Comparison of ENCODE assay signal across 8 cellular contexts in the genomic region with DNA sequence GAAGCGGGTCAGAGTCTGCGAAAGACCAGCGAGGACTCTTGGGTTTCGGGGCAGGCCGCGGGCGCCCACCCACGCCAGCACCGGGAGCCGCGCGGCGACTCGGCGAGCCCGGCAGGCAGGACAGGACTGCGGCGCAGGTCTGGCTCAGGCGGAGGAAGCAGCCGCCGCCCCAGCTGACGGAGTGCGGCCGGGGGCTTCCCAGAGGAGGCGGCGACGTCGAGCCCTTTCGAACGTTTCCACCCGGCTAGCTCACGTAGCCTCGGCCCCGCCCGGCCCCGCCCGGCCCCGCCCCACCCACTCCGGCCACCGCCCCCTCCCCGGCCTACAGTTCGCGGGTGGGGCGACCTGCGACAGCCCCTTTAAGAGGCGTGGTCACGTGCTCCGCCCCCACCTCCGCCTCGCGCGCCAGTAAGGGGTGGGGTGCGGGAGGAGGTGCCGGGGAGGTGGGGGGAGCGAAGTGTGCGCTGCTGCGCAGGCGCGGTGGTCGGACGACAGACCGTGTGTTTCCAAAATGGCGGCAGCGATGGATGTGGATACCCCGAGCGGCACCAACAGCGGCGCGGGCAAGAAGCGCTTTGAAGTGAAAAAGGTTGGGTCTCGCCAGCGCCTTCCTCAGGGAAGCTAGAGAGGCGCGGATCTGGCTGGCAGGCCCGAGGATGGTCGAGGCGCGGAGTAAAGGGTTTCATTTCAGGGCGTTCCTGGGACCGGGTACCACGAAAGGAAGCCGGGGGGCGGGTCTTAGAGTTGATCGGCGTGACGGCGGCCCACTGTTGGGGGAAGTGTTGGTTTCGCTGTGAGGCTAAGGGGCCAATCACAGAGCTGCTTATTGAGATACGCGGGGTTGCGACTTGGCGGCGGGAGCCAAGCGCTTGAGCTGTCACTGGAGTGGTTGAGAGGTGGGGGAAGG. TPM values are rescaled to one million over a fixed set of nuclear protein-coding genes. Genes with fewer than 3 reads are reported as not detected.
A peak's percentile ranks its signal among the peaks of the same experiment; 100 is the strongest.
DNase-seq lines count a peak whose midpoint lies in the region; ATAC-seq and TF ChIP-seq lines count a peak whose summit lies in the region.

A gene (plus strand): TSS at position 491 of the 907 bp plus-strand sequence. CDS start 21 bp downstream, at position 512.

- ATAC-seq in GM21529 (IDR thresholded peaks at IDR 0.05; ENCODE audit: unreplicated experiment) (peak; percentile 73), mucosa of descending colon (peak; percentile 95)

- peak within 1 kb of the TSS; percentile 66 for H3K4me3 ChIP-seq in mucosa of descending colon

- H3K9me3 ChIP-seq in mucosa of descending colon, result no peaks in the 10 kb centered on the region

- H3K36me3 Mint-ChIP-seq in IgD-negative memory B cell, result no peaks in the 10 kb centered on the region

- no peak for TF ChIP-seq CTCF in mucosa of descending colon (IDR thresholded peaks at IDR 0.05)

- peak within 1 kb of the TSS; percentile 99 to 100 (median 99) for H3K27ac Mint-ChIP-seq in IgD-negative memory B cell

- H3K36me3 ChIP-seq in mucosa of descending colon (ENCODE audit: low read depth), result no peaks in the 10 kb centered on the region

- H3K4me3 Mint-ChIP-seq in IgD-negative memory B cell, result peak within 1 kb of the TSS; percentile 96 to 100 (median 98)

- DNase-seq in DMS 273 treated with DMSO at 0.1 percent for 48 hours (lab: John Stamatoyannopoulos, UW) (peak; percentile 89), OCI-M2 (lab: John Stamatoyannopoulos, UW; ENCODE audit: unreplicated experiment) (peak; percentile 61), activated T-cell treated with anti-CD3 and anti-CD28 coated beads for 48 hours (ENCODE audit: low read depth) (peak; percentile 98), epithelial cell of prostate (ENCODE audit: low read depth, low spot score) (peak; percentile 93), mucosa of descending colon (peak; percentile 99 to 100 (median 99))
- peak; percentile 96 for DNase-seq in stimulated activated CD8-positive, alpha-beta memory T cell treated with anti-CD3 and anti-CD28 coated beads, Interleukin-4, amount 100 ng/mL, for 24 hours (ENCODE audit: low read depth)

- no peaks in the 10 kb centered on the region for H3K27me3 Mint-ChIP-seq in IgD-negative memory B cell

- H3K27ac ChIP-seq in epithelial cell of prostate, result peak within 1 kb of the TSS; percentile 84

- no peaks in the 10 kb centered on the region for H3K9me3 Mint-ChIP-seq in IgD-negative memory B cell

- peaks cover 10% of the 10 kb centered on the region for H3K4me1 ChIP-seq in mucosa of descending colon (ENCODE audit: low read depth)

- intact Hi-C loops in mucosa of descending colon (cut with DNase I, micrococcal nuclease), result loop anchor here (5.0 to 10.0 kb wide), 3 partner anchors 74 to 144 kb away; a partner anchor contains a TSS

- peaks cover 14 to 28% (median 21%) of the 10 kb centered on the region in 3 donors for H3K4me1 Mint-ChIP-seq in IgD-negative memory B cell

RNA-seq across cellular contexts. Expression of the gene that starts here (rescaled TPM):
- 150 TPM for polyA plus RNA-seq in IgD-negative memory B cell
- 10 to 100 TPM; 29.3 to 40.7 (median 38.2) TPM for total RNA-seq in mucosa of descending colon

Comparison
In these comparisons a context has a peak if more than half of its experiments do, and no peak if none do; other contexts are left out.
1. Peak in every context shown above with its lines: DNase-seq, ATAC-seq, H3K4me3 ChIP-seq and H3K27ac ChIP-seq.